Comparison of ENCODE assay signal across 1 cellular context in the genomic region with DNA sequence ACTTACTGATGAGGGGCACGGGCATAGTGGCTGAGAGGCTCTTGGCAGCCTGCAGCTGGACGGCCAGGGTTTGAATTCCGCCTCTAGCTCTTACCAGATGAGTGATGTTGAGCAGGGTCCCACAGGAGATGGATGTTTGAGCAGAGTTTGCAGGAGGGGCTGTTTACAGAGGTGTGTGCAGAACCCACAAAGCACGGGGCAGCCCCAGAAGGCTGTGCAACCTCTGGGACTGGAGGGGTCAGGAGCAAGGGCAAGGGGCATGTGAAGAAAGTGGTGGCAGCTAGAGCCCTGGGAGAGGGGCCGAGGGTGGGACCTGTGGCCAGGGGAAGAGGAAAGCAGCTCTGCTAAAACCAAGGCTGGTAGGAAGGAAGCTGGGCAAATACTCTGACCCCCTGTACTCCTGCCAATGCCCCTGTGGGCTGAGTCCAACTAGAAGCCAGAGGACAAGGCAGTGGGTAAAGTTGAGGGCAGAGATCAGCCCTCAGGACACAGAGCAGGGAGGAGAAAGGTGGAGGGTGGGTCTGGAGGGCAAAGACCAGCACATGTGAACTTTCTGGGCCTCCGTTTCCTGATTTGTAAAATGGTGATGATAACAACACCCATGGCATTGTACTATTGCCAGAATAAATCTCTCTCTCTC.
TF ChIP-seq lines count a peak whose summit lies in the region.

No MANE protein-coding gene starts in this region.

TF ChIP-seq in H1, 55 proteins besides CTCF, POLR2A, EP300 and RAD21:
- TF ChIP-seq TBP (IDR thresholded peaks at IDR 0.05; ENCODE audit: low read depth, low read length) = no peak
- TF ChIP-seq HDAC2 (IDR thresholded peaks at IDR 0.05; ENCODE audit: borderline replicate concordance in 1 of 2, low read depth in 2 of 2, low read length in 2 of 2) = no peak
TF ChIP-seq in H1: peak in this region for 0.
